Comparison of ENCODE assay signal across 25 cellular contexts in genomic region chr17:4664230-4664629, GRCh38. TPM values are rescaled to one million over a fixed set of nuclear protein-coding genes. Genes with fewer than 3 reads are reported as not detected.
DNase-seq lines count a peak whose midpoint lies in the region; ATAC-seq, FAIRE-seq and TF ChIP-seq lines count a peak whose summit lies in the region.
"Had no signal": no experiment of that assay in that cellular context is flagged by ENCODE, and none has a peak within 500 bp of the region (broad histone marks: within the 10 kb centered on the region; RNA-seq: fewer than 3 reads in every experiment).

No MANE protein-coding gene starts in this region.

- no peak overlapping the region for H3K4me2 ChIP-seq in HepG2 (ENCODE audit: low read depth, low read length)
- H3K4me2 ChIP-seq in K562 (ENCODE audit: insufficient read depth, low read length): no peak overlapping the region
- H3K4me2 ChIP-seq: BLaER1 treated with 17β-estradiol and CSF1 and Interleukin-3, amounts not matched to agents 10 nM and 100 nM had no signal

- H3K27me3 ChIP-seq in liver (ENCODE audit: control insufficient read depth in 4 of 4, insufficient read depth in 4 of 4, low read length in 3 of 4): no peaks in the 10 kb centered on the region
- H3K27me3 ChIP-seq in HepG2 (ENCODE audit: control insufficient read depth in 1 of 2, insufficient read depth in 2 of 2, low read length in 2 of 2): peaks cover 0 to 16% of the 10 kb centered on the region in 2 experiments; a peak in 2 of 5 replicates
- no peaks in the 10 kb centered on the region for H3K27me3 ChIP-seq in K562 (ENCODE audit: control insufficient read depth in 2 of 2, insufficient read depth in 2 of 2, low read length in 2 of 2)
- no peaks in the 10 kb centered on the region for H3K27me3 ChIP-seq in right lobe of liver
- H3K27me3 ChIP-seq: BLaER1 treated with 17β-estradiol and CSF1 and Interleukin-3, amounts not matched to agents 10 nM and 100 nM had no signal

- H3K9me3 ChIP-seq in liver (ENCODE audit: control insufficient read depth in 4 of 4, low read length in 3 of 4): no peaks in the 10 kb centered on the region
- no peaks in the 10 kb centered on the region for H3K9me3 ChIP-seq in HepG2 (ENCODE audit: low read length)
- no peaks in the 10 kb centered on the region for H3K9me3 ChIP-seq in K562 (replicated peaks; ENCODE audit: control insufficient read depth, insufficient read depth, low read depth, low read length)
- no peaks in the 10 kb centered on the region for H3K9me3 ChIP-seq in right lobe of liver
- H3K9me3 ChIP-seq in mucosa of descending colon: no peaks in the 10 kb centered on the region
- H3K9me3 ChIP-seq: BE2C; BLaER1 treated with 17β-estradiol and CSF1 and Interleukin-3, amounts not matched to agents 10 nM and 100 nM; HAP-1 had no signal

- TF ChIP-seq CTCF in liver (IDR thresholded peaks at IDR 0.05; ENCODE audit: low read depth, low read length, missing input control) (no peak), HepG2 (CRISPR knock-in tag; IDR thresholded peaks at IDR 0.05) (no peak), K562 (IDR thresholded peaks at IDR 0.05 in 2 of 3, conservative IDR thresholded peaks at IDR 0.05 in 1 of 3; ENCODE audit: insufficient read depth in 2 of 3, low read depth in 1 of 3, low read length in 3 of 3) (no peak), right lobe of liver (IDR thresholded peaks at IDR 0.05) (no peak), mucosa of descending colon (IDR thresholded peaks at IDR 0.05) (no peak)

- no peaks in the 10 kb centered on the region for H3K79me2 ChIP-seq in HepG2 (ENCODE audit: insufficient read depth, low read length)
- no peaks in the 10 kb centered on the region for H3K79me2 ChIP-seq in K562 (ENCODE audit: control insufficient read depth, insufficient read depth, low read length)

- H3K9me1 ChIP-seq in K562 (ENCODE audit: control insufficient read depth, insufficient read depth, low read length): no peaks in the 10 kb centered on the region

- no peak for TF ChIP-seq RAD21 in liver (IDR thresholded peaks at IDR 0.05)
- TF ChIP-seq RAD21 in HepG2 (CRISPR knock-in tag; IDR thresholded peaks at IDR 0.05): no peak
- TF ChIP-seq RAD21 in K562 (CRISPR knock-in tag; conservative IDR thresholded peaks at IDR 0.05 in 1 of 2, IDR thresholded peaks at IDR 0.05 in 1 of 2): no peak

- DNase-seq in HepG2 (ENCODE audit: low spot score) (no peak), K562 (ENCODE audit: extremely low read depth in 1 of 4, low spot score in 3 of 4) (no peak), right lobe of liver (no peak), myocyte (ENCODE audit: low read depth) (peak; percentile 6), glomerular visceral epithelial cell (ENCODE audit: extremely low spot score) (no peak), mucosa of descending colon (no peak)
- DNase-seq: ACHN; AML-193; BE2C; CD4-positive, alpha-beta T cell; CD8-positive, alpha-beta memory T cell; DMS 273 treated with DMSO at 0.1 percent for 48 hours; DMS79; EL; GDM1; GOT3 had no signal

- TF ChIP-seq POLR2A in HepG2 (IDR thresholded peaks at IDR 0.05; ENCODE audit: insufficient read depth in 1 of 2, low read depth in 2 of 2, low read length in 2 of 2) (no peak), K562 (conservative IDR thresholded peaks at IDR 0.05) (no peak), right lobe of liver (IDR thresholded peaks at IDR 0.05) (no peak)

- TF ChIP-seq EP300 in HepG2 (IDR thresholded peaks at IDR 0.05; ENCODE audit: low read depth in 2 of 2, low read length in 2 of 2) (no peak), HepG2 (CRISPR knock-in tag; IDR thresholded peaks at IDR 0.05; ENCODE audit: borderline replicate concordance) (no peak), K562 (IDR thresholded peaks at IDR 0.05; ENCODE audit: low read length) (no peak)

- H3K36me3 ChIP-seq in liver (ENCODE audit: control insufficient read depth in 4 of 4, insufficient read depth in 3 of 4, low read depth in 1 of 4, low read length in 3 of 4) (no peaks in the 10 kb centered on the region), HepG2 (replicated peaks in 1 of 2; ENCODE audit: control insufficient read depth in 1 of 2, insufficient read depth in 2 of 2, low read length in 2 of 2) (no peaks in the 10 kb centered on the region), K562 (ENCODE audit: control insufficient read depth, insufficient read depth, low read length) (no peaks in the 10 kb centered on the region), right lobe of liver (no peaks in the 10 kb centered on the region), mucosa of descending colon (ENCODE audit: low read depth) (no peaks in the 10 kb centered on the region)
- H3K36me3 ChIP-seq: BE2C, HAP-1 had no signal

- 86% methylated on average over 9 of the region's 9 CpGs for WGBS in liver
- WGBS in HepG2 (ENCODE audit: low lambda C conversion rate): 63% methylated on average over 7 of the region's 9 CpGs
- WGBS in K562 (ENCODE audit: insufficient coverage, low coverage, missing lambda C conversion rate): 47% methylated on average over 6 of the region's 9 CpGs
- 91% methylated on average over 6 of the region's 9 CpGs for WGBS in right lobe of liver (ENCODE audit: insufficient coverage, low coverage, low lambda C conversion rate, missing lambda C conversion rate)

- H3K9ac ChIP-seq in liver (ENCODE audit: low read depth in 1 of 2, low read length in 2 of 2) (peak overlapping the region in 1 of 2 donors; percentile 13), HepG2 (ENCODE audit: insufficient read depth, low read depth, low read length) (no peak overlapping the region), K562 (ENCODE audit: insufficient read depth in 1 of 2, low read depth in 2 of 2, low read length in 2 of 2) (no peak overlapping the region)
- H3K9ac ChIP-seq: BLaER1 treated with 17β-estradiol and CSF1 and Interleukin-3, amounts not matched to agents 10 nM and 100 nM had no signal

- intact Hi-C loops in HepG2 (cut with micrococcal nuclease; ENCODE audit: unreplicated experiment): no loop called here
- intact Hi-C loops in K562 (cut with micrococcal nuclease): no loop called here
- intact Hi-C loops in right lobe of liver (cut with DNase I): no loop called here
- intact Hi-C loops in mucosa of descending colon (cut with DNase I, micrococcal nuclease): no loop called here

- ATAC-seq in HepG2 (no peak; the same call in 1 of the 3 replicates), K562 (no peak), right lobe of liver (no peak), mucosa of descending colon (no peak), GM18907 (IDR thresholded peaks at IDR 0.05; ENCODE audit: unreplicated experiment) (no peak)
- ATAC-seq: GM12878 had no signal

- BruUV-seq in HepG2 (replicated peaks; lab: Mats Ljungman, UMichigan): no TSS peak
- no TSS peak for BruUV-seq in K562 (replicated peaks; lab: Mats Ljungman, UMichigan)

- in situ Hi-C loops in HepG2 (cut with HindIII; ENCODE audit: extremely low pct_ligation_motif_present, low pct_unique_long_range_greater_than_20kb): no loop called here
- in situ Hi-C loops in K562 (cut with MboI): no loop called here

- H3K27ac ChIP-seq in liver (ENCODE audit: low read depth in 1 of 2, low read length in 2 of 2) (peak overlapping the region; percentile 49 to 52), HepG2 (ENCODE audit: extremely low read length, insufficient read depth, low read length) (no peak overlapping the region), K562 (ENCODE audit: extremely low read depth, low read depth, low read length) (no peak overlapping the region), right lobe of liver (peak overlapping the region in 2 of 3 donors; percentile 2 to 78)
- H3K27ac ChIP-seq: 22Rv1; BLaER1 treated with 17β-estradiol and CSF1 and Interleukin-3, amounts not matched to agents 10 nM and 100 nM had no signal

- no peak overlapping the region for H3K4me3 ChIP-seq in liver (ENCODE audit: low read depth in 1 of 3, low read length in 3 of 3)
- no peak overlapping the region for H3K4me3 ChIP-seq in HepG2 (replicated peaks in 1 of 3; ENCODE audit: insufficient read depth in 1 of 3, low read depth in 2 of 3, low read length in 3 of 3)
- H3K4me3 ChIP-seq in K562: no peak overlapping the region
- H3K4me3 ChIP-seq in right lobe of liver: no peak overlapping the region
- no peak overlapping the region for H3K4me3 ChIP-seq in mucosa of descending colon
- H3K4me3 ChIP-seq: BLaER1 treated with 17β-estradiol and CSF1 and Interleukin-3, amounts not matched to agents 10 nM and 100 nM; GM12878; HAP-1 had no signal

- H4K20me1 ChIP-seq in HepG2 (ENCODE audit: insufficient read depth, low read length): no peaks in the 10 kb centered on the region
- no peaks in the 10 kb centered on the region for H4K20me1 ChIP-seq in K562 (replicated peaks; ENCODE audit: control insufficient read depth, insufficient read depth, low read length)

- H3K4me1 ChIP-seq in liver (ENCODE audit: control insufficient read depth in 4 of 4, insufficient read depth in 4 of 4, low read length in 3 of 4) (peaks cover 1 to 15% (median 12%) of the 10 kb centered on the region in 4 donors), HepG2 (ENCODE audit: insufficient read depth, low read length) (peaks cover 10% of the 10 kb centered on the region; the same call in 1 of the 2 replicates), K562 (replicated peaks in 1 of 2; ENCODE audit: control insufficient read depth in 2 of 2, insufficient read depth in 2 of 2, low read length in 2 of 2) (peaks cover 11 to 17% of the 10 kb centered on the region in 2 experiments; a peak in 3 of 5 replicates), right lobe of liver (peaks cover 0 to 11% (median 3%) of the 10 kb centered on the region in 4 donors), mucosa of descending colon (ENCODE audit: low read depth) (no peaks in the 10 kb centered on the region)
- H3K4me1 ChIP-seq: BE2C had no signal

- CTCF ChIA-PET in HepG2 (lab: Yijun Ruan, JAX; ENCODE audit: low intra/inter-chr PET ratio, low total read pairs): no interaction called here
- CTCF ChIA-PET in K562 (lab: Yijun Ruan, JAX; ENCODE audit: low intra/inter-chr PET ratio): no interaction called here

- POLR2A ChIA-PET in HepG2 (lab: Yijun Ruan, JAX): interaction anchor here (0.9 kb wide), 1 partner anchor 40 kb away, joined by 3 read pairs; the partner anchor contains the start of gene PELP1
- POLR2A ChIA-PET in K562 (lab: Yijun Ruan, JAX): interaction anchor here (0.7 to 1.4 kb wide), 3 partner anchors 10 to 88 kb away, joined by 3 read pairs; partner anchors contain the start of gene PELP1

- no peak for FAIRE-seq in HepG2 (lab: Jason Lieb, UNC)
- FAIRE-seq in K562 (lab: Jason Lieb, UNC): no peak
- FAIRE-seq: A204.1, D721Med, GM12878, H54 had no signal

- H2AFZ ChIP-seq in HepG2 (ENCODE audit: low read length): no peak overlapping the region
- H2AFZ ChIP-seq in K562 (ENCODE audit: low read depth, low read length): no peak overlapping the region

RNA-seq across cellular contexts. Expression of gene ALOX15, which starts 22.8 kb away (rescaled TPM):
- 1 to 10 TPM in 1 of 2 donors, not detected in 1; 1.7 TPM for total RNA-seq in liver
- under 1 TPM in 1 of 2 donors, not detected in 1; 0.03 TPM for polyA plus RNA-seq in liver
- 0.04 TPM in 1 of 2 replicates, not detected in the other for total RNA-seq in HepG2 (2016; rRNA removed; fragmentation: Illumina TruSeq; extraction: Trizol)
- not detected in 2 replicates for total RNA-seq in HepG2 (2016; cell fraction: cytosol; rRNA removed; fragmentation: Illumina TruSeq; extraction: Trizol; ENCODE audit: low read depth)
- total RNA-seq in HepG2 (2016; cell fraction: insoluble cytoplasmic fraction; rRNA removed; fragmentation: Illumina TruSeq; extraction: Trizol): 0.09 TPM in 1 of 2 replicates, not detected in the other
- not detected in 2 replicates for total RNA-seq in HepG2 (2016; cell fraction: membrane; rRNA removed; fragmentation: Illumina TruSeq; extraction: Trizol)
- total RNA-seq in HepG2 (2016; cell fraction: nucleus; rRNA removed; fragmentation: Illumina TruSeq; extraction: Trizol): not detected in 2 replicates
- 0.35 TPM in 1 of 2 replicates, not detected in the other for polyA plus RNA-seq in HepG2 (2011; rRNA removed)
- polyA plus RNA-seq in HepG2 (2011; cell fraction: cytosol; rRNA removed): 0.01 and 0.03 TPM in 2 replicates
- not detected in 2 replicates for polyA plus RNA-seq in HepG2 (2011; cell fraction: nucleus; rRNA removed)
- not detected in 2 replicates for polyA plus RNA-seq in HepG2 (2012)
- polyA plus RNA-seq in HepG2 (2016; cell fraction: cytosol; fragmentation: Illumina TruSeq; extraction: Trizol; ENCODE audit: low read depth): not detected in 2 replicates
- polyA plus RNA-seq in HepG2 (2016; cell fraction: insoluble cytoplasmic fraction; fragmentation: Illumina TruSeq; extraction: Trizol; ENCODE audit: low read depth): not detected in 2 replicates
- not detected in 2 replicates for polyA plus RNA-seq in HepG2 (2016; cell fraction: membrane; fragmentation: Illumina TruSeq; extraction: Trizol; ENCODE audit: low read depth)
- polyA plus RNA-seq in HepG2 (2016; cell fraction: nucleus; fragmentation: Illumina TruSeq; extraction: Trizol; ENCODE audit: insufficient read depth, low read depth): not detected in 2 replicates
- not detected in 2 replicates for polyA minus RNA-seq in HepG2 (2011; rRNA and poly(A)+ RNA removed; ENCODE audit: low replicate concordance)
- polyA minus RNA-seq in HepG2 (2011; cell fraction: cytosol; rRNA and poly(A)+ RNA removed): not detected in 2 replicates
- polyA minus RNA-seq in HepG2 (2011; cell fraction: nucleus; rRNA and poly(A)+ RNA removed): not detected in 2 replicates
- total RNA-seq in K562 (2011; cell fraction: chromatin; rRNA removed; ENCODE audit: low replicate concordance): not detected in 2 replicates
- not detected in 2 replicates for total RNA-seq in K562 (2011; cell fraction: nucleolus; rRNA removed)
- total RNA-seq in K562 (2011; cell fraction: nucleoplasm; rRNA removed): not detected in 2 replicates
- total RNA-seq in K562 (2014; rRNA removed): not detected in 2 replicates
- not detected in 2 replicates for total RNA-seq in K562 (2014; rRNA removed; fragmentation: Illumina TruSeq; extraction: Trizol)
- total RNA-seq in K562 (2015; rRNA removed; fragmentation: Illumina TruSeq; extraction: Trizol): not detected in 2 replicates
- not detected in 2 replicates for total RNA-seq in K562 (2021)
- polyA plus RNA-seq in K562 (2011; rRNA removed): not detected in 2 replicates
- not detected in 2 replicates for polyA plus RNA-seq in K562 (2011; cell fraction: cytosol; rRNA removed)
- polyA plus RNA-seq in K562 (2011; cell fraction: nucleus; rRNA removed): not detected in 2 replicates
- not detected in 2 replicates for polyA plus RNA-seq in K562 (2012)
- polyA plus RNA-seq in K562 (2014; fragmentation: Illumina TruSeq; extraction: Trizol): not detected in 2 replicates
- polyA plus RNA-seq in K562 (2014; fragmentation: Nextera tagmentation; extraction: Ambion mirVana): not detected
- not detected in 2 replicates for polyA plus RNA-seq in K562 (2014; rRNA removed)
- not detected in 2 replicates for polyA minus RNA-seq in K562 (2011; rRNA and poly(A)+ RNA removed)
- not detected in 2 replicates for polyA minus RNA-seq in K562 (2011; cell fraction: cytosol; rRNA and poly(A)+ RNA removed)
- polyA minus RNA-seq in K562 (2011; cell fraction: nucleus; rRNA and poly(A)+ RNA removed): not detected in 2 replicates
- total RNA-seq in right lobe of liver: under 1 TPM in 4 of 6 experiments, not detected in 2; 0.09 to 0.53 (median 0.28) TPM
- total RNA-seq in myocyte: not detected in 2 replicates
- polyA plus RNA-seq in myocyte (2012): not detected
- 1 to 10 TPM in 1 of 3 donors, under 1 TPM in 2; 0.10 to 1.7 (median 0.23) TPM for total RNA-seq in mucosa of descending colon
- total RNA-seq: CD8-positive, alpha-beta memory T cell had no signal
- polyA plus RNA-seq: CD8-positive, alpha-beta memory T cell had no signal

RNA-seq across cellular contexts. Expression of gene PELP1, which starts 39.7 kb away (rescaled TPM):
- total RNA-seq in liver (10 to 100 TPM; 14.2 to 14.8 TPM), HepG2 (2016; rRNA removed; fragmentation: Illumina TruSeq; extraction: Trizol) (27.8 and 33.2 TPM in 2 replicates), K562 (2014; rRNA removed) (17.4 and 23.9 TPM in 2 replicates), K562 (2014; rRNA removed; fragmentation: Illumina TruSeq; extraction: Trizol) (6.8 and 8.2 TPM in 2 replicates), K562 (2015; rRNA removed; fragmentation: Illumina TruSeq; extraction: Trizol) (8.3 and 10.3 TPM in 2 replicates), K562 (2021) (80.3 and 96.4 TPM in 2 replicates), right lobe of liver (10 to 100 TPM; 11.5 to 22.2 (median 16.1) TPM), myocyte (31.3 and 52.0 TPM in 2 replicates), mucosa of descending colon (10 to 100 TPM; 30.1 to 51.2 (median 35.6) TPM)
- polyA plus RNA-seq in liver (10 to 100 TPM in 1 of 2 donors, 1 to 10 TPM in 1; 5.1 to 12.8 TPM), HepG2 (2011; rRNA removed) (14.9 and 22.5 TPM in 2 replicates), K562 (2011; rRNA removed) (7.9 and 34.2 TPM in 2 replicates), K562 (2014; fragmentation: Illumina TruSeq; extraction: Trizol) (24.0 and 35.1 TPM in 2 replicates), K562 (2014; fragmentation: Nextera tagmentation; extraction: Ambion mirVana) (under 1 TPM; 0.29 to 0.53 TPM), K562 (2014; rRNA removed) (17.3 and 20.3 TPM in 2 replicates)
- 8.6 and 9.3 TPM in 2 replicates for total RNA-seq in HepG2 (2016; cell fraction: cytosol; rRNA removed; fragmentation: Illumina TruSeq; extraction: Trizol; ENCODE audit: low read depth)
- total RNA-seq in HepG2 (2016; cell fraction: insoluble cytoplasmic fraction; rRNA removed; fragmentation: Illumina TruSeq; extraction: Trizol): 29.7 and 32.3 TPM in 2 replicates
- total RNA-seq in HepG2 (2016; cell fraction: membrane; rRNA removed; fragmentation: Illumina TruSeq; extraction: Trizol): 8.2 and 11.4 TPM in 2 replicates
- total RNA-seq in HepG2 (2016; cell fraction: nucleus; rRNA removed; fragmentation: Illumina TruSeq; extraction: Trizol): 38.3 and 51.4 TPM in 2 replicates
- 4.3 and 5.4 TPM in 2 replicates for polyA plus RNA-seq in HepG2 (2011; cell fraction: cytosol; rRNA removed)
- polyA plus RNA-seq in HepG2 (2011; cell fraction: nucleus; rRNA removed): 83.8 and 108 TPM in 2 replicates
- polyA plus RNA-seq in HepG2 (2012): 32.3 and 36.6 TPM in 2 replicates
- polyA plus RNA-seq in HepG2 (2016; cell fraction: cytosol; fragmentation: Illumina TruSeq; extraction: Trizol; ENCODE audit: low read depth): 1.4 and 1.8 TPM in 2 replicates
- 18.5 and 30.6 TPM in 2 replicates for polyA plus RNA-seq in HepG2 (2016; cell fraction: insoluble cytoplasmic fraction; fragmentation: Illumina TruSeq; extraction: Trizol; ENCODE audit: low read depth)
- polyA plus RNA-seq in HepG2 (2016; cell fraction: membrane; fragmentation: Illumina TruSeq; extraction: Trizol; ENCODE audit: low read depth): 3.5 and 4.7 TPM in 2 replicates
- 96.8 and 111 TPM in 2 replicates for polyA plus RNA-seq in HepG2 (2016; cell fraction: nucleus; fragmentation: Illumina TruSeq; extraction: Trizol; ENCODE audit: insufficient read depth, low read depth)
- polyA minus RNA-seq in HepG2 (2011; rRNA and poly(A)+ RNA removed; ENCODE audit: low replicate concordance): 69.8 and 87.2 TPM in 2 replicates
- polyA minus RNA-seq in HepG2 (2011; cell fraction: cytosol; rRNA and poly(A)+ RNA removed): 14.3 and 16.8 TPM in 2 replicates
- 39.3 and 65.8 TPM in 2 replicates for polyA minus RNA-seq in HepG2 (2011; cell fraction: nucleus; rRNA and poly(A)+ RNA removed)
- 101 and 191 TPM in 2 replicates for total RNA-seq in K562 (2011; cell fraction: chromatin; rRNA removed; ENCODE audit: low replicate concordance)
- 108 and 112 TPM in 2 replicates for total RNA-seq in K562 (2011; cell fraction: nucleolus; rRNA removed)
- 98.5 and 106 TPM in 2 replicates for total RNA-seq in K562 (2011; cell fraction: nucleoplasm; rRNA removed)
- 8.8 and 12.9 TPM in 2 replicates for polyA plus RNA-seq in K562 (2011; cell fraction: cytosol; rRNA removed)
- 89.1 and 93.1 TPM in 2 replicates for polyA plus RNA-seq in K562 (2011; cell fraction: nucleus; rRNA removed)
- 36.7 and 40.6 TPM in 2 replicates for polyA plus RNA-seq in K562 (2012)
- polyA minus RNA-seq in K562 (2011; rRNA and poly(A)+ RNA removed): 14.8 and 20.7 TPM in 2 replicates
- 29.0 and 30.2 TPM in 2 replicates for polyA minus RNA-seq in K562 (2011; cell fraction: cytosol; rRNA and poly(A)+ RNA removed)
- polyA minus RNA-seq in K562 (2011; cell fraction: nucleus; rRNA and poly(A)+ RNA removed): 47.8 and 62.3 TPM in 2 replicates
- 29.0 TPM for polyA plus RNA-seq in myocyte (2012)

RNA-seq across cellular contexts. Expression of gene ARRB2, which starts 46.2 kb away (rescaled TPM):
- 10 to 100 TPM; 11.8 to 14.1 TPM for total RNA-seq in liver
- 10 to 100 TPM; 13.7 to 16.5 TPM for polyA plus RNA-seq in liver
- 15.5 and 21.5 TPM in 2 replicates for total RNA-seq in HepG2 (2016; rRNA removed; fragmentation: Illumina TruSeq; extraction: Trizol)
- 26.6 and 31.6 TPM in 2 replicates for total RNA-seq in HepG2 (2016; cell fraction: cytosol; rRNA removed; fragmentation: Illumina TruSeq; extraction: Trizol; ENCODE audit: low read depth)
- total RNA-seq in HepG2 (2016; cell fraction: insoluble cytoplasmic fraction; rRNA removed; fragmentation: Illumina TruSeq; extraction: Trizol): 11.0 and 21.7 TPM in 2 replicates
- 39.2 and 42.1 TPM in 2 replicates for total RNA-seq in HepG2 (2016; cell fraction: membrane; rRNA removed; fragmentation: Illumina TruSeq; extraction: Trizol)
- 14.4 and 14.9 TPM in 2 replicates for total RNA-seq in HepG2 (2016; cell fraction: nucleus; rRNA removed; fragmentation: Illumina TruSeq; extraction: Trizol)
- polyA plus RNA-seq in HepG2 (2011; rRNA removed): 49.2 and 58.4 TPM in 2 replicates
- polyA plus RNA-seq in HepG2 (2011; cell fraction: cytosol; rRNA removed): 39.2 and 47.6 TPM in 2 replicates
- polyA plus RNA-seq in HepG2 (2011; cell fraction: nucleus; rRNA removed): 125 and 127 TPM in 2 replicates
- 56.5 and 69.1 TPM in 2 replicates for polyA plus RNA-seq in HepG2 (2012)
- 73.1 and 77.8 TPM in 2 replicates for polyA plus RNA-seq in HepG2 (2016; cell fraction: cytosol; fragmentation: Illumina TruSeq; extraction: Trizol; ENCODE audit: low read depth)
- 31.2 and 37.0 TPM in 2 replicates for polyA plus RNA-seq in HepG2 (2016; cell fraction: insoluble cytoplasmic fraction; fragmentation: Illumina TruSeq; extraction: Trizol; ENCODE audit: low read depth)
- 82.8 and 84.1 TPM in 2 replicates for polyA plus RNA-seq in HepG2 (2016; cell fraction: membrane; fragmentation: Illumina TruSeq; extraction: Trizol; ENCODE audit: low read depth)
- polyA plus RNA-seq in HepG2 (2016; cell fraction: nucleus; fragmentation: Illumina TruSeq; extraction: Trizol; ENCODE audit: insufficient read depth, low read depth): 77.0 and 85.1 TPM in 2 replicates
- 30.3 and 32.9 TPM in 2 replicates for polyA minus RNA-seq in HepG2 (2011; rRNA and poly(A)+ RNA removed; ENCODE audit: low replicate concordance)
- 17.3 and 18.1 TPM in 2 replicates for polyA minus RNA-seq in HepG2 (2011; cell fraction: cytosol; rRNA and poly(A)+ RNA removed)
- 19.2 and 23.5 TPM in 2 replicates for polyA minus RNA-seq in HepG2 (2011; cell fraction: nucleus; rRNA and poly(A)+ RNA removed)
- total RNA-seq in K562 (2011; cell fraction: chromatin; rRNA removed; ENCODE audit: low replicate concordance): 15.3 and 26.8 TPM in 2 replicates
- total RNA-seq in K562 (2011; cell fraction: nucleolus; rRNA removed): 10.2 and 13.6 TPM in 2 replicates
- total RNA-seq in K562 (2011; cell fraction: nucleoplasm; rRNA removed): 14.5 and 18.3 TPM in 2 replicates
- total RNA-seq in K562 (2014; rRNA removed): 7.2 and 12.2 TPM in 2 replicates
- total RNA-seq in K562 (2014; rRNA removed; fragmentation: Illumina TruSeq; extraction: Trizol): 7.3 and 8.2 TPM in 2 replicates
- total RNA-seq in K562 (2015; rRNA removed; fragmentation: Illumina TruSeq; extraction: Trizol): 7.9 and 9.8 TPM in 2 replicates
- 14.7 and 15.2 TPM in 2 replicates for total RNA-seq in K562 (2021)
- polyA plus RNA-seq in K562 (2011; rRNA removed): 7.0 and 8.8 TPM in 2 replicates
- polyA plus RNA-seq in K562 (2011; cell fraction: cytosol; rRNA removed): 6.3 and 14.0 TPM in 2 replicates
- 13.2 and 20.5 TPM in 2 replicates for polyA plus RNA-seq in K562 (2011; cell fraction: nucleus; rRNA removed)
- polyA plus RNA-seq in K562 (2012): 13.5 and 18.0 TPM in 2 replicates
- 14.3 and 15.3 TPM in 2 replicates for polyA plus RNA-seq in K562 (2014; fragmentation: Illumina TruSeq; extraction: Trizol)
- under 1 TPM; 0.79 to 0.80 TPM for polyA plus RNA-seq in K562 (2014; fragmentation: Nextera tagmentation; extraction: Ambion mirVana)
- 7.5 and 9.4 TPM in 2 replicates for polyA plus RNA-seq in K562 (2014; rRNA removed)
- 3.6 and 5.0 TPM in 2 replicates for polyA minus RNA-seq in K562 (2011; rRNA and poly(A)+ RNA removed)
- 4.1 and 5.1 TPM in 2 replicates for polyA minus RNA-seq in K562 (2011; cell fraction: cytosol; rRNA and poly(A)+ RNA removed)
- 3.0 and 3.6 TPM in 2 replicates for polyA minus RNA-seq in K562 (2011; cell fraction: nucleus; rRNA and poly(A)+ RNA removed)
- 10 to 100 TPM; 18.2 to 38.6 (median 23.9) TPM for total RNA-seq in right lobe of liver
- total RNA-seq in myocyte: 7.8 and 10.8 TPM in 2 replicates
- 10.6 TPM for polyA plus RNA-seq in myocyte (2012)
- 10 to 100 TPM; 29.7 to 56.5 (median 49.9) TPM for total RNA-seq in mucosa of descending colon

Comparison
In these comparisons a context has a peak if more than half of its experiments do, and no peak if none do; other contexts are left out.
1. H3K27ac ChIP-seq: peak in liver (2 of 2) and right lobe of liver (2 of 3); none in HepG2 (single experiment) and K562 (single experiment).